ENCODE assay signal across 19 cellular contexts in genomic region chr2:223649941-223650530, GRCh38. TPM values are rescaled to one million over a fixed set of nuclear protein-coding genes. Genes with fewer than 3 reads are reported as not detected.
"Had no signal": no experiment of that assay in that cellular context is flagged by ENCODE, and none has a peak within 500 bp of the region (broad histone marks: within the 10 kb centered on the region; RNA-seq: fewer than 3 reads in every experiment).

No MANE protein-coding gene starts in this region.

- H3K4me3 Mint-ChIP-seq: activated CD4-positive, alpha-beta memory T cell treated with anti-CD3 and anti-CD28 coated beads, Interleukin-2, amount 10 ng/mL, durations not matched to agents 7 days and 5 days; activated T-cell treated with anti-CD3 and anti-CD28 coated beads, Interleukin-2, amount 50 U/mL, for 24 hours; nephron progenitor cell; T-helper 17 cell had no signal

- H3K27me3 Mint-ChIP-seq: activated CD4-positive, alpha-beta memory T cell treated with anti-CD3 and anti-CD28 coated beads, Interleukin-2, amount 10 ng/mL, durations not matched to agents 7 days and 5 days had no signal

- FAIRE-seq: urothelium cell line had no signal

- H3K9me3 Mint-ChIP-seq: activated CD4-positive, alpha-beta memory T cell treated with anti-CD3 and anti-CD28 coated beads, Interleukin-2, amount 10 ng/mL, durations not matched to agents 7 days and 5 days; activated T-cell treated with anti-CD3 and anti-CD28 coated beads, Interleukin-2, amount 50 U/mL, for 24 hours had no signal

- H3K27ac Mint-ChIP-seq: activated CD4-positive, alpha-beta memory T cell treated with anti-CD3 and anti-CD28 coated beads, Interleukin-2, amount 10 ng/mL, durations not matched to agents 7 days and 5 days; activated T-cell treated with anti-CD3 and anti-CD28 coated beads, Interleukin-2, amount 50 U/mL, for 24 hours; nephron progenitor cell; T-helper 17 cell had no signal

- ATAC-seq: body of pancreas, esophagus mucosa, T-helper 17 cell had no signal

- H3K4me3 ChIP-seq: body of pancreas, colonic mucosa, left ventricle myocardium inferior, ovary, tibial artery had no signal

- H3K27me3 ChIP-seq: body of pancreas, colonic mucosa, ovary, tibial artery had no signal

- H3K9me3 ChIP-seq: body of pancreas, colonic mucosa, left ventricle myocardium inferior, ovary, tibial artery had no signal

- H3K36me3 ChIP-seq: colonic mucosa, left ventricle myocardium inferior, ovary, tibial artery had no signal

- DNase-seq: activated CD4-positive, alpha-beta memory T cell treated with anti-CD3 and anti-CD28 coated beads, Interleukin-2, amount 10 ng/mL, durations not matched to agents 7 days and 5 days; activated CD4-positive, alpha-beta T cell treated with anti-CD3 and anti-CD28 coated beads for 4 hours; activated naive CD4-positive, alpha-beta T cell treated with anti-CD3 and anti-CD28 coated beads, Interleukin-2, amount 50 U/mL, for 16 hours; activated T-cell treated with anti-CD3 and anti-CD28 coated beads, Interleukin-2, amount 50 U/mL, for 24 hours; body of pancreas; central memory CD4-positive, alpha-beta T cell; colonic mucosa; hippocampal formation; left ventricle myocardium inferior; nephron progenitor cell; ovary; stimulated activated CD4-positive, alpha-beta T cell treated with anti-CD3 and anti-CD28 coated beads, Interleukin-15, amount 100 ng/mL, for 24 hours; stimulated activated CD4-positive, alpha-beta T cell treated with anti-CD3 and anti-CD28 coated beads, Interleukin-4, amount 100 ng/mL, for 24 hours; stimulated activated naive CD4-positive, alpha-beta T cell; T-helper 17 cell; tibial artery had no signal

- H3K27ac ChIP-seq: body of pancreas, colonic mucosa, left ventricle myocardium inferior, ovary, tibial artery had no signal

- H3K4me1 Mint-ChIP-seq: activated CD4-positive, alpha-beta memory T cell treated with anti-CD3 and anti-CD28 coated beads, Interleukin-2, amount 10 ng/mL, durations not matched to agents 7 days and 5 days; T-helper 17 cell had no signal

- H3K4me1 ChIP-seq: body of pancreas, colonic mucosa, left ventricle myocardium inferior, tibial artery had no signal

RNA-seq across cellular contexts. Expression of gene SCG2, which starts 47.9 kb away (rescaled TPM):
- total RNA-seq: skeletal muscle tissue, T-helper 17 cell had no signal
